28 cellular contexts compared by ENCODE assay signal in genomic region chr3:31614162-31614921, GRCh38.
DNase-seq lines count a peak whose midpoint lies in the region; ATAC-seq, FAIRE-seq and TF ChIP-seq lines count a peak whose summit lies in the region.
"Had no signal": no experiment of that assay in that cellular context is flagged by ENCODE, and none has a peak within 500 bp of the region (broad histone marks: within the 10 kb centered on the region; RNA-seq: fewer than 3 reads in every experiment).

No MANE protein-coding gene starts in this region.

- intact Hi-C loops in mammary epithelial cell (cut with micrococcal nuclease) (loop anchor here (2.0 to 10.0 kb wide), 3 partner anchors 150 to 730 kb away; partner anchors contain the start of genes OSBPL10 and ZNF860), Caco-2 (cut with micrococcal nuclease; ENCODE audit: unreplicated experiment) (no loop called here)

- peaks cover 4% of the 10 kb centered on the region for H3K4me1 ChIP-seq in mammary epithelial cell (ENCODE audit: insufficient read depth, low read length)
- H3K4me1 ChIP-seq in Caco-2 = peaks cover 6% of the 10 kb centered on the region; the same call in 1 of the 2 replicates
- H3K4me1 ChIP-seq: SJCRH30 had no signal

- H3K27ac ChIP-seq in mammary epithelial cell (ENCODE audit: insufficient read depth, low read depth, low read length) (no peak overlapping the region), brain microvascular endothelial cell (no peak overlapping the region)
- H3K27ac ChIP-seq: 22Rv1, dorsolateral prefrontal cortex, HL-60, PC-9, SJCRH30, stomach had no signal

- H3K27ac Mint-ChIP-seq in Caco-2 (ENCODE audit: unreplicated experiment) = no peak overlapping the region
- H3K27ac Mint-ChIP-seq: HFFc6, type B pancreatic cell had no signal

- no peaks in the 10 kb centered on the region for H3K9me3 Mint-ChIP-seq in Caco-2 (ENCODE audit: unreplicated experiment)
- H3K9me3 Mint-ChIP-seq: HFFc6 had no signal

- in situ Hi-C loops in mammary epithelial cell (cut with MboI; ENCODE audit: low sequenced_read_pairs in 2 of 2) = loop anchor here (25.0 kb wide), 1 partner anchor 523 kb away; no protein-coding TSS in a partner anchor
- in situ Hi-C loops in brain microvascular endothelial cell (cut with HindIII; ENCODE audit: low pct_ligation_motif_present, low sequenced_read_pairs) = no loop called here

- peaks cover 31% of the 10 kb centered on the region for H3K79me2 ChIP-seq in mammary epithelial cell (ENCODE audit: insufficient read depth, low read length)

- H3K36me3 ChIP-seq in mammary epithelial cell (ENCODE audit: insufficient read depth, low read length) = peaks cover 2% of the 10 kb centered on the region
- H3K36me3 ChIP-seq in brain microvascular endothelial cell (replicated peaks) = no peaks in the 10 kb centered on the region
- H3K36me3 ChIP-seq in Caco-2 (ENCODE audit: control insufficient read depth, insufficient read depth, low read length) = no peaks in the 10 kb centered on the region
- H3K36me3 ChIP-seq: SJCRH30 had no signal

- H3K9me3 ChIP-seq in mammary epithelial cell (replicated peaks; ENCODE audit: insufficient read depth, low read length) = no peaks in the 10 kb centered on the region
- H3K9me3 ChIP-seq in Caco-2 = no peaks in the 10 kb centered on the region
- H3K9me3 ChIP-seq: SJCRH30, stomach had no signal

- H3K36me3 Mint-ChIP-seq in Caco-2 (ENCODE audit: insufficient read depth, unreplicated experiment) = peaks cover 21% of the 10 kb centered on the region

- peaks cover 21% of the 10 kb centered on the region for H3K4me1 Mint-ChIP-seq in Caco-2 (ENCODE audit: low read depth, unreplicated experiment)

- BruUV-seq in mammary epithelial cell (replicated peaks; lab: Mats Ljungman, UMichigan) = no TSS peak
- BruUV-seq in Caco-2 (replicated peaks; lab: Mats Ljungman, UMichigan) = no TSS peak

- TF ChIP-seq CTCF in mammary epithelial cell (conservative IDR thresholded peaks at IDR 0.05 in 1 of 2, IDR thresholded peaks at IDR 0.05 in 1 of 2; ENCODE audit: extremely low read depth in 1 of 2, insufficient read depth in 1 of 2, low read depth in 1 of 2, low read length in 2 of 2) (no peak), brain microvascular endothelial cell (IDR thresholded peaks at IDR 0.05; ENCODE audit: low read depth, low read length, missing control alignments) (no peak), Caco-2 (IDR thresholded peaks at IDR 0.05; ENCODE audit: insufficient read depth in 1 of 2, low read depth in 1 of 2, low read length in 1 of 2, severe bottlenecking in 1 of 2, unreplicated experiment in 1 of 2) (no peak)

- no peak for ATAC-seq in GM19023 (IDR thresholded peaks at IDR 0.05; ENCODE audit: unreplicated experiment)
- ATAC-seq: left colon; naive thymus-derived CD8-positive, alpha-beta T cell had no signal

- H3K4me3 Mint-ChIP-seq in Caco-2 (ENCODE audit: unreplicated experiment) = no peak overlapping the region
- H3K4me3 Mint-ChIP-seq: HFFc6, type B pancreatic cell had no signal

- DNase-seq in DMS 273 (lab: John Stamatoyannopoulos, UW; ENCODE audit: unreplicated experiment) = peak; percentile 1
- DNase-seq in DMS 273 treated with DMSO at 0.1 percent for 48 hours (lab: John Stamatoyannopoulos, UW) = no peak
- DNase-seq in NCI-H1105 treated with DMSO at 0.1 percent for 48 hours (lab: John Stamatoyannopoulos, UW) = peak; percentile 41
- DNase-seq in mammary epithelial cell = peak; percentile 9
- no peak for DNase-seq in brain microvascular endothelial cell
- DNase-seq in Caco-2 = no peak
- DNase-seq: activated CD4-positive, alpha-beta T cell treated with anti-CD3 and anti-CD28 coated beads for 48 hours; activated effector memory CD4-positive, alpha-beta T cell treated with anti-CD3 and anti-CD28 coated beads, Interleukin-2, amount 50 U/mL, for 16 hours; COR-L47; dorsolateral prefrontal cortex; HFFc6; left colon; naive thymus-derived CD8-positive, alpha-beta T cell; NCI-H1048; NCI-H2171; NCI-H82; PC-9; retina; SJCRH30; stimulated activated CD4-positive, alpha-beta T cell treated with anti-CD3 and anti-CD28 coated beads, Interleukin-4, amount 100 ng/mL, for 4 hours; stomach; T-helper 1 cell had no signal

- WGBS in mammary epithelial cell (ENCODE audit: low coverage, missing lambda C conversion rate) = 61% methylated on average over 5 of the region's 5 CpGs

- H3K27me3 ChIP-seq in mammary epithelial cell (ENCODE audit: insufficient read depth, low read length) (no peaks in the 10 kb centered on the region), brain microvascular endothelial cell (replicated peaks) (no peaks in the 10 kb centered on the region), Caco-2 (replicated peaks; ENCODE audit: control insufficient read depth, insufficient read depth, low read length) (no peaks in the 10 kb centered on the region)
- H3K27me3 ChIP-seq: dorsolateral prefrontal cortex, SJCRH30, stomach had no signal

- H4K20me1 ChIP-seq in mammary epithelial cell (ENCODE audit: insufficient read depth, low read length) = no peaks in the 10 kb centered on the region

- no peak overlapping the region for H3K4me2 ChIP-seq in mammary epithelial cell (ENCODE audit: insufficient read depth, low read depth, low read length)
- H3K4me2 ChIP-seq: PC-9 had no signal

- POLR2A ChIA-PET in Caco-2 (lab: Charles Lee) = no interaction called here

- H2AFZ ChIP-seq in mammary epithelial cell (ENCODE audit: low read depth, low read length) = no peak overlapping the region
- H2AFZ ChIP-seq: PC-9 had no signal

- peak; percentile 47 for FAIRE-seq in islet of Langerhans (lab: Jason Lieb, UNC)
- FAIRE-seq: G401.6 had no signal

- H3K27me3 Mint-ChIP-seq in Caco-2 (ENCODE audit: insufficient read depth, unreplicated experiment) = no peaks in the 10 kb centered on the region
- H3K27me3 Mint-ChIP-seq: naive thymus-derived CD8-positive, alpha-beta T cell; type B pancreatic cell had no signal

- H3K4me3 ChIP-seq in mammary epithelial cell (replicated peaks in 1 of 3; ENCODE audit: insufficient read depth in 1 of 3, low read depth in 2 of 3, low read length in 3 of 3) = no peak overlapping the region
- H3K4me3 ChIP-seq in brain microvascular endothelial cell (ENCODE audit: low read depth, low read length) = no peak overlapping the region
- H3K4me3 ChIP-seq in Caco-2 (ENCODE audit: low read depth, low read length) = no peak overlapping the region
- H3K4me3 ChIP-seq: dorsolateral prefrontal cortex, PC-9, SJCRH30, stomach had no signal

- CTCF ChIA-PET in mammary epithelial cell (lab: Charles Lee; ENCODE audit: low non-redundant PET) = no interaction called here
- CTCF ChIA-PET in Caco-2 (lab: Charles Lee) = no interaction called here

- no peak overlapping the region for H3K9ac ChIP-seq in mammary epithelial cell (ENCODE audit: insufficient read depth, low read length)

- dilution Hi-C loops in mammary epithelial cell (cut with HindIII; ENCODE audit: low sequenced_read_pairs) = no loop called here

Comparison
In these comparisons a context has a peak if more than half of its experiments do, and no peak if none do; other contexts are left out.
1. DNase-seq: peak in DMS 273 (single experiment), NCI-H1105 treated with DMSO at 0.1 percent for 48 hours (single experiment) and mammary epithelial cell (single experiment); none in DMS 273 treated with DMSO at 0.1 percent for 48 hours (single experiment), brain microvascular endothelial cell (single experiment) and Caco-2 (0 of 2).